In genomic region chr5:31232273-31232888, GRCh38 we compare ENCODE assay signal across 8 cellular contexts. TPM values are rescaled to one million over a fixed set of nuclear protein-coding genes. Genes with fewer than 3 reads are reported as not detected.
DNase-seq lines count a peak whose midpoint lies in the region; ATAC-seq and TF ChIP-seq lines count a peak whose summit lies in the region.

No MANE protein-coding gene starts in this region.

- POLR2A ChIA-PET in AG04449 (lab: Yijun Ruan, JAX) = interaction anchor here (0.9 kb wide), 1 partner anchor 302 kb away, joined by 3 read pairs; no protein-coding TSS in a partner anchor

- peak; percentile 5 for DNase-seq in AG04449 (ENCODE audit: low read depth, low spot score)
- DNase-seq in GM13977 (ENCODE audit: low spot score) = peak; percentile 31
- DNase-seq in NCI-H2081 treated with DMSO at 0.1 percent for 48 hours (lab: John Stamatoyannopoulos, UW) = peak; percentile 68
- DNase-seq in right cardiac atrium = no peak
- DNase-seq in thyroid gland = peak; percentile 6 to 17
- DNase-seq in activated T-helper 2 cell treated with anti-CD3 and anti-CD28 coated beads, Interferon-gamma antibody, Interleukin-2, Interleukin-4, amounts not matched to agents 10 μg/mL and 5 μg/mL and 100 μg/mL, durations not matched to agents 14 hours and 24 hours and 36 hours (ENCODE audit: low spot score) = no peak

- TF ChIP-seq CTCF in AG04449 (IDR thresholded peaks at IDR 0.05; ENCODE audit: insufficient read depth, low read length, missing control alignments) (peak; percentile 57), GM13977 (IDR thresholded peaks at IDR 0.05; ENCODE audit: extremely low read depth, insufficient read depth, missing control alignments) (peak; percentile 68), WI38 (IDR thresholded peaks at IDR 0.05; ENCODE audit: low read depth, low read length) (peak; percentile 59), thyroid gland (IDR thresholded peaks at IDR 0.05) (peak; percentile 10 to 73 (median 56))

- ATAC-seq in HG02938 (IDR thresholded peaks at IDR 0.05; ENCODE audit: unreplicated experiment) (peak; percentile 65), right cardiac atrium (peak; percentile 82 to 85)

- H3K27me3 ChIP-seq in right cardiac atrium (ENCODE audit: control insufficient read depth, insufficient read depth) (no peaks in the 10 kb centered on the region), thyroid gland (no peaks in the 10 kb centered on the region)

- H3K4me1 Mint-ChIP-seq in activated T-helper 2 cell treated with anti-CD3 and anti-CD28 coated beads, Interferon-gamma antibody, Interleukin-2, Interleukin-4, amounts not matched to agents 10 μg/mL and 5 μg/mL and 100 μg/mL, durations not matched to agents 14 hours and 24 hours and 36 hours (ENCODE audit: low read depth) = no peaks in the 10 kb centered on the region

- H3K9me3 Mint-ChIP-seq in activated T-helper 2 cell treated with anti-CD3 and anti-CD28 coated beads, Interferon-gamma antibody, Interleukin-2, Interleukin-4, amounts not matched to agents 10 μg/mL and 5 μg/mL and 100 μg/mL, durations not matched to agents 14 hours and 24 hours and 36 hours = no peaks in the 10 kb centered on the region

- in situ Hi-C loops in GM13977 (cut with MboI; ENCODE audit: low pct_unique_long_range_greater_than_20kb, low sequenced_read_pairs, unreplicated experiment) = no loop called here

- no peak for TF ChIP-seq POLR2A in thyroid gland (IDR thresholded peaks at IDR 0.05)

- no peaks in the 10 kb centered on the region for H3K36me3 ChIP-seq in thyroid gland

- H3K4me3 ChIP-seq in AG04449 (ENCODE audit: low read depth, low read length) (no peak overlapping the region), WI38 (ENCODE audit: low read depth, low read length) (no peak overlapping the region), right cardiac atrium (ENCODE audit: low read length) (no peak overlapping the region), thyroid gland (replicated peaks in 1 of 3) (no peak overlapping the region)

- H3K4me3 Mint-ChIP-seq in activated T-helper 2 cell treated with anti-CD3 and anti-CD28 coated beads, Interferon-gamma antibody, Interleukin-2, Interleukin-4, amounts not matched to agents 10 μg/mL and 5 μg/mL and 100 μg/mL, durations not matched to agents 14 hours and 24 hours and 36 hours (ENCODE audit: low read depth) = no peak overlapping the region

- 2% methylated on average over 4 of the region's 4 CpGs for WGBS in right cardiac atrium
- 1 to 4% methylated on average over 4 of the region's 4 CpGs for WGBS in thyroid gland, 2 donors

- no peak overlapping the region for H3K27ac Mint-ChIP-seq in activated T-helper 2 cell treated with anti-CD3 and anti-CD28 coated beads, Interferon-gamma antibody, Interleukin-2, Interleukin-4, amounts not matched to agents 10 μg/mL and 5 μg/mL and 100 μg/mL, durations not matched to agents 14 hours and 24 hours and 36 hours

- intact Hi-C loops in right cardiac atrium (cut with DNase I) (loop anchor here in 1 of 4 donors (10.0 kb wide), 1 partner anchor 828 kb away; no protein-coding TSS in a partner anchor), thyroid gland (cut with DNase I) (no loop called here)
- intact Hi-C loops in activated T-helper 2 cell treated with anti-CD3 and anti-CD28 coated beads, Interferon-gamma antibody, Interleukin-2, Interleukin-4, amounts not matched to agents 10 μg/mL and 5 μg/mL and 100 μg/mL, durations not matched to agents 14 hours and 24 hours and 36 hours (cut with micrococcal nuclease) = no loop called here

- H3K4me1 ChIP-seq in right cardiac atrium (ENCODE audit: control insufficient read depth, insufficient read depth, low read length) (no peaks in the 10 kb centered on the region), thyroid gland (no peaks in the 10 kb centered on the region)

- H3K36me3 Mint-ChIP-seq in activated T-helper 2 cell treated with anti-CD3 and anti-CD28 coated beads, Interferon-gamma antibody, Interleukin-2, Interleukin-4, amounts not matched to agents 10 μg/mL and 5 μg/mL and 100 μg/mL, durations not matched to agents 14 hours and 24 hours and 36 hours (ENCODE audit: low read depth) = no peaks in the 10 kb centered on the region

- H3K9me3 ChIP-seq in right cardiac atrium (ENCODE audit: control insufficient read depth, low read length) (no peaks in the 10 kb centered on the region), thyroid gland (no peaks in the 10 kb centered on the region)

- H3K27ac ChIP-seq in right cardiac atrium (ENCODE audit: low read length) (no peak overlapping the region), thyroid gland (no peak overlapping the region)

- CTCF ChIA-PET in AG04449 (lab: Yijun Ruan, JAX) = interaction anchor here (0.6 to 5.0 kb wide), 43 partner anchors 9 to 1191 kb away, joined by 3 to 74 read pairs (median 4); no protein-coding TSS in a partner anchor

- no peaks in the 10 kb centered on the region for H3K27me3 Mint-ChIP-seq in activated T-helper 2 cell treated with anti-CD3 and anti-CD28 coated beads, Interferon-gamma antibody, Interleukin-2, Interleukin-4, amounts not matched to agents 10 μg/mL and 5 μg/mL and 100 μg/mL, durations not matched to agents 14 hours and 24 hours and 36 hours (ENCODE audit: low read depth)

RNA-seq across cellular contexts. Expression of gene CDH6, which starts 38.9 kb away (rescaled TPM):
- total RNA-seq in right cardiac atrium (1 to 10 TPM in 3 of 4 donors, under 1 TPM in 1; 0.65 to 1.7 (median 1.1) TPM), thyroid gland (1 to 10 TPM; 1.0 to 3.0 (median 2.2) TPM)
- polyA plus RNA-seq in right cardiac atrium = 0.84 TPM
- not detected in 2 replicates for total RNA-seq in activated T-helper 2 cell treated with anti-CD3 and anti-CD28 coated beads, Interferon-gamma antibody, Interleukin-2, Interleukin-4, amounts not matched to agents 10 μg/mL and 5 μg/mL and 100 μg/mL, durations not matched to agents 14 hours and 24 hours and 36 hours

Comparison
In these comparisons a context has a peak if more than half of its experiments do, and no peak if none do; other contexts are left out.
1. DNase-seq: peak in AG04449 (single experiment), GM13977 (single experiment), NCI-H2081 treated with DMSO at 0.1 percent for 48 hours (single experiment) and thyroid gland (2 of 2); none in right cardiac atrium (0 of 3) and activated T-helper 2 cell treated with anti-CD3 and anti-CD28 coated beads, Interferon-gamma antibody, Interleukin-2, Interleukin-4, amounts not matched to agents 10 μg/mL and 5 μg/mL and 100 μg/mL, durations not matched to agents 14 hours and 24 hours and 36 hours (single experiment).
2. Peak in every context shown above with its lines, with median percentiles within 50 percentile points of each other: CTCF ChIP-seq.